Comparison of ENCODE assay signal across 8 cellular contexts in genomic region chr1:53219711-53220110, GRCh38. TPM values are rescaled to one million over a fixed set of nuclear protein-coding genes. Genes with fewer than 3 reads are reported as not detected.
DNase-seq lines count a peak whose midpoint lies in the region; ATAC-seq and TF ChIP-seq lines count a peak whose summit lies in the region.

No MANE protein-coding gene starts in this region.

- no peaks in the 10 kb centered on the region for H3K36me3 ChIP-seq in mammary epithelial cell (ENCODE audit: insufficient read depth, low read length)

- no peaks in the 10 kb centered on the region for H3K27me3 Mint-ChIP-seq in stimulated activated naive CD8-positive, alpha-beta T cell treated with anti-CD3 and anti-CD28 coated beads, Interleukin-15, Interleukin-2, amounts not matched to agents 100 ng/mL and 50 ng/mL, for 24 hours

- peak overlapping the region; percentile 96 for H2AFZ ChIP-seq in mammary epithelial cell (ENCODE audit: low read depth, low read length)

- no peak for ATAC-seq in stimulated activated naive CD8-positive, alpha-beta T cell treated with anti-CD3 and anti-CD28 coated beads, Interleukin-15, Interleukin-2, amounts not matched to agents 100 U/mL and 50 U/mL, for 24 hours
- ATAC-seq in GM19463 (IDR thresholded peaks at IDR 0.05; ENCODE audit: unreplicated experiment), result no peak
- ATAC-seq in GM18870 (IDR thresholded peaks at IDR 0.05; ENCODE audit: unreplicated experiment), result no peak

- H3K9me3 ChIP-seq in mammary epithelial cell (replicated peaks; ENCODE audit: insufficient read depth, low read length), result no peaks in the 10 kb centered on the region
- H3K9me3 ChIP-seq in mononuclear cell (ENCODE audit: low read depth, low read length), result no peaks in the 10 kb centered on the region

- intact Hi-C loops in mammary epithelial cell (cut with micrococcal nuclease), result loop anchor here (1.0 kb wide), 2 partner anchors 19 to 23 kb away; partner anchors contain the start of genes CPT2 and MAGOH
- intact Hi-C loops in posterior vena cava (cut with DNase I), result no loop called here

- 17% methylated on average over 8 of the region's 8 CpGs for WGBS in mammary epithelial cell (ENCODE audit: low coverage, missing lambda C conversion rate)

- peaks cover 16% of the 10 kb centered on the region for H3K79me2 ChIP-seq in mammary epithelial cell (ENCODE audit: insufficient read depth, low read length)

- H3K27ac ChIP-seq in mammary epithelial cell (ENCODE audit: insufficient read depth, low read depth, low read length), result peak overlapping the region; percentile 77

- no peaks in the 10 kb centered on the region for H4K20me1 ChIP-seq in mammary epithelial cell (ENCODE audit: insufficient read depth, low read length)

- H3K4me3 Mint-ChIP-seq in stimulated activated naive CD8-positive, alpha-beta T cell treated with anti-CD3 and anti-CD28 coated beads, Interleukin-15, Interleukin-2, amounts not matched to agents 100 ng/mL and 50 ng/mL, for 24 hours, result peak overlapping the region; percentile 86

- TF ChIP-seq CTCF in mammary epithelial cell (conservative IDR thresholded peaks at IDR 0.05 in 1 of 2, IDR thresholded peaks at IDR 0.05 in 1 of 2; ENCODE audit: extremely low read depth in 1 of 2, insufficient read depth in 1 of 2, low read depth in 1 of 2, low read length in 2 of 2) (no peak), GM20000 (IDR thresholded peaks at IDR 0.05; ENCODE audit: extremely low read depth, missing control alignments) (no peak)

- peak overlapping the region; percentile 93 for H3K9ac ChIP-seq in mammary epithelial cell (ENCODE audit: insufficient read depth, low read length)

- H3K36me3 Mint-ChIP-seq in stimulated activated naive CD8-positive, alpha-beta T cell treated with anti-CD3 and anti-CD28 coated beads, Interleukin-15, Interleukin-2, amounts not matched to agents 100 ng/mL and 50 ng/mL, for 24 hours (ENCODE audit: low read depth), result peaks cover 6% of the 10 kb centered on the region

- CTCF ChIA-PET in mammary epithelial cell (lab: Charles Lee; ENCODE audit: low non-redundant PET), result no interaction called here

- H3K4me1 ChIP-seq in mammary epithelial cell (ENCODE audit: insufficient read depth, low read length) (peaks cover 12% of the 10 kb centered on the region), mononuclear cell (ENCODE audit: insufficient read depth, low read length) (peaks cover 20% of the 10 kb centered on the region)

- in situ Hi-C loops in mammary epithelial cell (cut with MboI; ENCODE audit: low sequenced_read_pairs in 2 of 2), result no loop called here

- H3K9me3 Mint-ChIP-seq in stimulated activated naive CD8-positive, alpha-beta T cell treated with anti-CD3 and anti-CD28 coated beads, Interleukin-15, Interleukin-2, amounts not matched to agents 100 ng/mL and 50 ng/mL, for 24 hours, result no peaks in the 10 kb centered on the region

- peaks cover 25% of the 10 kb centered on the region for H3K4me1 Mint-ChIP-seq in stimulated activated naive CD8-positive, alpha-beta T cell treated with anti-CD3 and anti-CD28 coated beads, Interleukin-15, Interleukin-2, amounts not matched to agents 100 ng/mL and 50 ng/mL, for 24 hours (ENCODE audit: low read depth)

- H3K4me3 ChIP-seq in mammary epithelial cell (replicated peaks in 1 of 3; ENCODE audit: insufficient read depth in 1 of 3, low read depth in 2 of 3, low read length in 3 of 3) (peak overlapping the region; percentile 79 to 99 (median 96)), mononuclear cell (ENCODE audit: low read length) (peak overlapping the region; percentile 84)

- dilution Hi-C loops in mammary epithelial cell (cut with HindIII; ENCODE audit: low sequenced_read_pairs), result no loop called here

- no peaks in the 10 kb centered on the region for H3K27me3 ChIP-seq in mammary epithelial cell (ENCODE audit: insufficient read depth, low read length)
- no peaks in the 10 kb centered on the region for H3K27me3 ChIP-seq in mononuclear cell (ENCODE audit: insufficient read depth, low read length)

- BruUV-seq in mammary epithelial cell (replicated peaks; lab: Mats Ljungman, UMichigan), result TSS peak; percentile 86

- peak overlapping the region; percentile 93 for H3K4me2 ChIP-seq in mammary epithelial cell (ENCODE audit: insufficient read depth, low read depth, low read length)

- peak overlapping the region; percentile 95 for H3K27ac Mint-ChIP-seq in stimulated activated naive CD8-positive, alpha-beta T cell treated with anti-CD3 and anti-CD28 coated beads, Interleukin-15, Interleukin-2, amounts not matched to agents 100 ng/mL and 50 ng/mL, for 24 hours

- no peak for DNase-seq in stimulated activated naive CD8-positive, alpha-beta T cell treated with anti-CD3 and anti-CD28 coated beads, Interleukin-15, Interleukin-2, amounts not matched to agents 100 U/mL and 50 U/mL, for 24 hours
- DNase-seq in mammary epithelial cell (no peak), GM20000 (ENCODE audit: low spot score) (no peak), posterior vena cava (ENCODE audit: low spot score) (no peak)

RNA-seq across cellular contexts. Expression of gene CZIB, which starts 0.7 kb away (rescaled TPM):
- 10 to 100 TPM; 24.8 to 30.2 TPM for total RNA-seq in mammary epithelial cell
- 38.6 TPM for polyA plus RNA-seq in mammary epithelial cell
- polyA minus RNA-seq in mammary epithelial cell, result 2.4 TPM
- total RNA-seq in mononuclear cell, result 24.8 TPM
- 10 to 100 TPM; 49.4 to 72.5 TPM for total RNA-seq in posterior vena cava

RNA-seq across cellular contexts. Expression of gene MAGOH, which starts 18.6 kb away (rescaled TPM):
- total RNA-seq in mammary epithelial cell (10 to 100 TPM; 15.8 to 43.8 TPM), mononuclear cell (63.0 TPM), posterior vena cava (10 to 100 TPM; 24.0 to 32.2 TPM)
- 17.8 TPM for polyA plus RNA-seq in mammary epithelial cell
- 57.4 TPM for polyA minus RNA-seq in mammary epithelial cell

RNA-seq across cellular contexts. Expression of gene CPT2, which starts 23.1 kb away (rescaled TPM):
- total RNA-seq in mammary epithelial cell, result 10 to 100 TPM; 21.2 to 28.0 TPM
- 25.2 TPM for polyA plus RNA-seq in mammary epithelial cell
- 12.6 TPM for polyA minus RNA-seq in mammary epithelial cell
- 13.7 TPM for total RNA-seq in mononuclear cell
- total RNA-seq in posterior vena cava, result 10 to 100 TPM in 1 of 2 donors, 1 to 10 TPM in 1; 9.6 to 16.6 TPM
